ENCODE assay signal across 16 cellular contexts in the genomic region with DNA sequence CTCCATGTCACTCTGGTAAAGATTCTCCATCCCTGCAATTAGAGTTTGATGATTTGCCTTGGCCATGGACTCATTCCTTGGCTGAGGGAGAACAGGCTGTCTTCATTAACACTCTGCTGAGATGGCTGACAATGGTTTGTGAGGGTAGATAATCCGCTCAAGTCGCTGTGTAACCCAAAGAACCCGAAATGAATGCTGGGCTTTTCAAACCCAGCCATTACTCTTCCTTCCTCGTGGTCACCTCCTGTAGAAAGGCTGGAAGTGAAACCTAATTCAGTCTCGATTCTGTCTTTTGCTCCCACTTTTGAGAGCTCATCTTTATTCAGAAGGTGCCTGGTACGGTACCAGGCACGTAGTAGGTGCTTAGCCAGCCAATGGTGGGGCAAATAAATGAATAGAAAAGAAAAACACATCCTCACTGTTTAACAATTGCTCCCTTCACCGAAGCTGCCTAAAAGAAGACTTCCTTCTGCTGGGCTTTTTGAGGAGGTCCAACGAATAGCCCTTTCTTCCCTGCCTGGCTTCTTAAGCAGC.
"Had no signal": no experiment of that assay in that cellular context is flagged by ENCODE, and none has a peak within 500 bp of the region (broad histone marks: within the 10 kb centered on the region; RNA-seq: fewer than 3 reads in every experiment).

No MANE protein-coding gene starts in this region.

- H3K36me3 ChIP-seq: esophagus muscularis mucosa, upper lobe of left lung had no signal

- H3K27me3 Mint-ChIP-seq: naive thymus-derived CD4-positive, alpha-beta T cell; stimulated activated naive CD8-positive, alpha-beta T cell treated with anti-CD3 and anti-CD28 coated beads, Interleukin-15, Interleukin-2, amounts not matched to agents 100 ng/mL and 50 ng/mL, for 24 hours had no signal

- H3K9me3 ChIP-seq: esophagus muscularis mucosa, upper lobe of left lung had no signal

- H3K4me3 Mint-ChIP-seq: stimulated activated naive CD8-positive, alpha-beta T cell treated with anti-CD3 and anti-CD28 coated beads, Interleukin-15, Interleukin-2, amounts not matched to agents 100 ng/mL and 50 ng/mL, for 24 hours had no signal

- H3K27me3 ChIP-seq: esophagus muscularis mucosa, upper lobe of left lung had no signal

- ATAC-seq: activated naive CD4-positive, alpha-beta T cell treated with anti-CD3 and anti-CD28 coated beads, Interleukin-2, amount 50 U/mL, for 72 hours; left colon; naive thymus-derived CD4-positive, alpha-beta T cell had no signal

- H3K27ac Mint-ChIP-seq: activated T-helper 2 cell treated with anti-CD3 and anti-CD28 coated beads, Interferon-gamma antibody, Interleukin-2, Interleukin-4, amounts not matched to agents 10 μg/mL and 5 μg/mL and 100 μg/mL, durations not matched to agents 14 hours and 24 hours and 36 hours had no signal

- DNase-seq: activated CD4-positive, alpha-beta T cell treated with anti-CD3 and anti-CD28 coated beads for 48 hours; activated CD8-positive, alpha-beta memory T cell treated with anti-CD3 and anti-CD28 coated beads for 24 hours; aorta; foreskin fibroblast; glutamatergic neuron; left colon; naive thymus-derived CD4-positive, alpha-beta T cell; stimulated activated CD4-positive, alpha-beta T cell treated with anti-CD3 and anti-CD28 coated beads, Interleukin-4, amount 100 ng/mL, for 1 hour; stimulated activated CD8-positive, alpha-beta memory T cell treated with anti-CD3 and anti-CD28 coated beads, Interleukin-4, amount 100 ng/mL, for 48 hours; T-helper 1 cell; upper lobe of left lung had no signal

- H3K4me3 ChIP-seq: esophagus muscularis mucosa, lung, upper lobe of left lung had no signal

- H3K27ac ChIP-seq: esophagus muscularis mucosa, upper lobe of left lung had no signal

- H3K4me1 ChIP-seq: esophagus muscularis mucosa had no signal
